In genomic region chr2:55247025-55247424, GRCh38 we compare ENCODE assay signal across 1 cellular context.
TF ChIP-seq lines count a peak whose summit lies in the region.

No MANE protein-coding gene starts in this region.

TF ChIP-seq in K562, 482 proteins besides CTCF, POLR2A, EP300 and RAD21:
- TF ChIP-seq FOXJ2 (tag; IDR thresholded peaks at IDR 0.05) (peak; percentile 72; the same call in 1 of the 2 replicates), KDM2B (CRISPR knock-in tag; IDR thresholded peaks at IDR 0.05) (no peak), HEY1 (CRISPR knock-in tag; IDR thresholded peaks at IDR 0.05; ENCODE audit: borderline replicate concordance) (no peak)
TF ChIP-seq in K562: peak in this region for 1.
